ENCODE assay signal across 1 cellular context in genomic region chr5:129361441-129362025, GRCh38.
TF ChIP-seq lines count a peak whose summit lies in the region.

No MANE protein-coding gene starts in this region.

TF ChIP-seq in SK-N-SH treated with all-trans-retinoic acid at 6 μM for 48 hours, 23 proteins besides CTCF, POLR2A, EP300 and RAD21 (continued from another document):
- TF ChIP-seq ARNTL (CRISPR knock-in tag; IDR thresholded peaks at IDR 0.05; ENCODE audit: borderline replicate concordance, low read depth) = no peak
- no peak for TF ChIP-seq ZFP3 (CRISPR knock-in tag; IDR thresholded peaks at IDR 0.05)
- TF ChIP-seq ZNF8 (CRISPR knock-in tag; IDR thresholded peaks at IDR 0.05) = no peak
- no peak for TF ChIP-seq CREB5 (CRISPR knock-in tag; IDR thresholded peaks at IDR 0.05; ENCODE audit: low read depth)
- TF ChIP-seq CSDC2 (CRISPR knock-in tag; IDR thresholded peaks at IDR 0.05) = no peak
- no peak for TF ChIP-seq TCF4 (CRISPR knock-in tag; IDR thresholded peaks at IDR 0.05; ENCODE audit: borderline replicate concordance)
